In the genomic region with DNA sequence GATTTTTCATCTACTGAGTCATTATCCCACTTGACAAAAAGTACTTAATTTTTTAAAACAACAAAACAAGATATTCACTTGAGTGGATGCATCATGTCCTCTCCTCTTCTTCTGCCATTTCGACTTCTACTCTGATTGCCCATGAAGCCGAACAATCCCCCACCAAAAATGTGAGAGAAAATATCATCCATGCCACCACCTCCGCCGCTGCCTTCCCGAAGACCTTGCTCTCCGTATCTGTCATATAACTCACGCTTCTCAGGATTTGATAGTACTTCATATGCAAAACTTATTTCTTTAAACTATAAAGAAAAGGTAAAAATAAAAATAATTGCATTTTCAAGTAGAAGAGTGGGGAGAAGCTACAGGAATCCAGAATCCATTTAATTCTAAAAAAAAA, we compare ENCODE assay signal across 17 cellular contexts. TPM values are rescaled to one million over a fixed set of nuclear protein-coding genes. Genes with fewer than 3 reads are reported as not detected.
A peak's percentile ranks its signal among the peaks of the same experiment; 100 is the strongest.
DNase-seq lines count a peak whose midpoint lies in the region; ATAC-seq and TF ChIP-seq lines count a peak whose summit lies in the region.
"Had no signal": no experiment of that assay in that cellular context is flagged by ENCODE, and none has a peak within 500 bp of the region (broad histone marks: within the 10 kb centered on the region; RNA-seq: fewer than 3 reads in every experiment).

No MANE protein-coding gene starts in this region.

- H3F3A ChIP-seq in neural progenitor cell (ENCODE audit: low read depth), result peaks cover 12% of the 10 kb centered on the region

- no peak overlapping the region for H3K4me2 ChIP-seq in neural progenitor cell

- POLR2A ChIA-PET in activated CD4-positive, alpha-beta T cell treated with anti-CD3 and anti-CD28 coated beads, Interleukin-2, amount 10 ng/mL, durations not matched to agents 7 days and 5 days (lab: Charles Lee), result no interaction called here

- no peak for TF ChIP-seq CTCF in neural progenitor cell (IDR thresholded peaks at IDR 0.05)

- ATAC-seq in activated naive CD8-positive, alpha-beta T cell treated with anti-CD3 and anti-CD28 coated beads, Interleukin-2, amount 50 U/mL, for 24 hours, result no peak
- ATAC-seq in left lobe of liver, result no peak
- ATAC-seq: left cardiac atrium had no signal

- no peaks in the 10 kb centered on the region for H3K27me3 ChIP-seq in neural progenitor cell
- H3K27me3 ChIP-seq: brain microvascular endothelial cell, upper lobe of left lung had no signal

- H3K27ac ChIP-seq in neural progenitor cell, result no peak overlapping the region
- H3K27ac ChIP-seq: brain microvascular endothelial cell had no signal

- peaks cover 45% of the 10 kb centered on the region for H3K4me1 Mint-ChIP-seq in activated CD4-positive, alpha-beta T cell treated with anti-CD3 and anti-CD28 coated beads, Interleukin-2, amount 10 ng/mL, durations not matched to agents 7 days and 5 days
- H3K4me1 Mint-ChIP-seq in IgD-negative memory B cell (peaks cover 22 to 33% (median 23%) of the 10 kb centered on the region in 3 donors), neural progenitor cell (peaks cover 36% of the 10 kb centered on the region)
- H3K4me1 Mint-ChIP-seq in activated naive CD8-positive, alpha-beta T cell treated with anti-CD3 and anti-CD28 coated beads, Interleukin-2, amount 50 U/mL, for 24 hours, result peaks cover 75% of the 10 kb centered on the region

- H3K4me1 ChIP-seq in neural progenitor cell, result peaks cover 15% of the 10 kb centered on the region

- H3K4me3 Mint-ChIP-seq in activated CD4-positive, alpha-beta T cell treated with anti-CD3 and anti-CD28 coated beads, Interleukin-2, amount 10 ng/mL, durations not matched to agents 7 days and 5 days, result peak overlapping the region; percentile 36
- H3K4me3 Mint-ChIP-seq in IgD-negative memory B cell (peak overlapping the region in 3 of 4 donors; percentile 2 to 75 (median 36)), neural progenitor cell (peak overlapping the region; percentile 39)
- H3K4me3 Mint-ChIP-seq in activated naive CD8-positive, alpha-beta T cell treated with anti-CD3 and anti-CD28 coated beads, Interleukin-2, amount 50 U/mL, for 24 hours, result peak overlapping the region; percentile 94

- peaks cover 38% of the 10 kb centered on the region for H4K20me1 ChIP-seq in neural progenitor cell (ENCODE audit: low read depth)

- H3K27me3 Mint-ChIP-seq in activated CD4-positive, alpha-beta T cell treated with anti-CD3 and anti-CD28 coated beads, Interleukin-2, amount 10 ng/mL, durations not matched to agents 7 days and 5 days, result no peaks in the 10 kb centered on the region
- H3K27me3 Mint-ChIP-seq in IgD-negative memory B cell (no peaks in the 10 kb centered on the region), neural progenitor cell (ENCODE audit: insufficient read depth, low read depth) (peaks cover 2% of the 10 kb centered on the region)
- H3K27me3 Mint-ChIP-seq in activated naive CD8-positive, alpha-beta T cell treated with anti-CD3 and anti-CD28 coated beads, Interleukin-2, amount 50 U/mL, for 24 hours, result no peaks in the 10 kb centered on the region

- no peaks in the 10 kb centered on the region for H3K9me3 ChIP-seq in neural progenitor cell (ENCODE audit: low read depth)
- H3K9me3 ChIP-seq: upper lobe of left lung had no signal

- DNase-seq in activated CD4-positive, alpha-beta T cell treated with anti-CD3 and anti-CD28 coated beads, Interleukin-2, amount 10 ng/mL, durations not matched to agents 7 days and 5 days, result no peak
- DNase-seq in activated CD4-positive, alpha-beta T cell treated with anti-CD3 and anti-CD28 coated beads, Interleukin-2, amount 50 U/mL, for 48 hours, result no peak
- no peak for DNase-seq in activated naive CD8-positive, alpha-beta T cell treated with anti-CD3 and anti-CD28 coated beads, Interleukin-2, amount 50 U/mL, for 24 hours
- DNase-seq in neural progenitor cell (ENCODE audit: low spot score) (no peak), COLO829 (ENCODE audit: low spot score) (no peak), left lobe of liver (ENCODE audit: low spot score) (no peak), cerebellar nuclear complex (lab: John Stamatoyannopoulos, UW) (no peak)
- DNase-seq: ACHN, brain microvascular endothelial cell, DMS53, head of caudate nucleus, left cardiac atrium, NCI-H1092 treated with DMSO at 0.1 percent for 48 hours, NCI-H446, nucleus accumbens, upper lobe of left lung had no signal

- CTCF ChIA-PET in activated CD4-positive, alpha-beta T cell treated with anti-CD3 and anti-CD28 coated beads, Interleukin-2, amount 10 ng/mL, durations not matched to agents 7 days and 5 days (lab: Charles Lee), result interaction anchor here (0.7 to 1.0 kb wide), 4 partner anchors 13 to 454 kb away, joined by 3 read pairs; no protein-coding TSS in a partner anchor

- H2AFZ ChIP-seq in neural progenitor cell (replicated peaks), result no peak overlapping the region

- H3K36me3 Mint-ChIP-seq in activated CD4-positive, alpha-beta T cell treated with anti-CD3 and anti-CD28 coated beads, Interleukin-2, amount 10 ng/mL, durations not matched to agents 7 days and 5 days (ENCODE audit: low read depth), result peaks cover 44% of the 10 kb centered on the region
- H3K36me3 Mint-ChIP-seq in IgD-negative memory B cell (peaks cover 4% of the 10 kb centered on the region), neural progenitor cell (peaks cover 21% of the 10 kb centered on the region)
- H3K36me3 Mint-ChIP-seq in activated naive CD8-positive, alpha-beta T cell treated with anti-CD3 and anti-CD28 coated beads, Interleukin-2, amount 50 U/mL, for 24 hours (ENCODE audit: low read depth), result peaks cover 50% of the 10 kb centered on the region

- H3K9me3 Mint-ChIP-seq in activated CD4-positive, alpha-beta T cell treated with anti-CD3 and anti-CD28 coated beads, Interleukin-2, amount 10 ng/mL, durations not matched to agents 7 days and 5 days, result no peaks in the 10 kb centered on the region
- H3K9me3 Mint-ChIP-seq in IgD-negative memory B cell (no peaks in the 10 kb centered on the region), neural progenitor cell (no peaks in the 10 kb centered on the region)
- H3K9me3 Mint-ChIP-seq in activated naive CD8-positive, alpha-beta T cell treated with anti-CD3 and anti-CD28 coated beads, Interleukin-2, amount 50 U/mL, for 24 hours, result no peaks in the 10 kb centered on the region

- H3K27ac Mint-ChIP-seq in activated CD4-positive, alpha-beta T cell treated with anti-CD3 and anti-CD28 coated beads, Interleukin-2, amount 10 ng/mL, durations not matched to agents 7 days and 5 days, result peak overlapping the region; percentile 26
- H3K27ac Mint-ChIP-seq in IgD-negative memory B cell, result peak overlapping the region in 1 of 3 donors; percentile 74
- peak overlapping the region; percentile 61 for H3K27ac Mint-ChIP-seq in activated naive CD8-positive, alpha-beta T cell treated with anti-CD3 and anti-CD28 coated beads, Interleukin-2, amount 50 U/mL, for 24 hours
- no peak overlapping the region for H3K27ac Mint-ChIP-seq in neural progenitor cell

- H3K79me2 ChIP-seq in neural progenitor cell (ENCODE audit: low read depth), result peaks cover 70% of the 10 kb centered on the region

- H3K36me3 ChIP-seq in neural progenitor cell, result peaks cover 18% of the 10 kb centered on the region

- H3K9ac ChIP-seq in neural progenitor cell, result no peak overlapping the region

- no peak overlapping the region for H3K4me3 ChIP-seq in neural progenitor cell

RNA-seq across cellular contexts. Expression of a gene that starts 2.2 kb away (rescaled TPM):
- 10 to 100 TPM; 52.8 to 54.5 TPM for total RNA-seq in activated CD4-positive, alpha-beta T cell treated with anti-CD3 and anti-CD28 coated beads, Interleukin-2, amount 10 ng/mL, durations not matched to agents 7 days and 5 days
- polyA plus RNA-seq in IgD-negative memory B cell, result 76.2 TPM
- total RNA-seq in neural progenitor cell (ENCODE audit: low replicate concordance) (70.1 and 113 TPM in 2 replicates), left lobe of liver (33.1 TPM)

Comparison
In these comparisons a context has a peak if more than half of its experiments do, and no peak if none do; other contexts are left out.
1. H3K4me3 Mint-ChIP-seq: peak in every context shown above with its lines; median percentile 94 in activated naive CD8-positive, alpha-beta T cell treated with anti-CD3 and anti-CD28 coated beads, Interleukin-2, amount 50 U/mL, for 24 hours; 39 in neural progenitor cell; 36 in activated CD4-positive, alpha-beta T cell treated with anti-CD3 and anti-CD28 coated beads, Interleukin-2, amount 10 ng/mL, durations not matched to agents 7 days and 5 days; 36 in IgD-negative memory B cell.